In genomic region chr19:13015361-13016231, GRCh38 we compare ENCODE assay signal across 12 cellular contexts. TPM values are rescaled to one million over a fixed set of nuclear protein-coding genes. Genes with fewer than 3 reads are reported as not detected.
A peak's percentile ranks its signal among the peaks of the same experiment; 100 is the strongest.
DNase-seq lines count a peak whose midpoint lies in the region; ATAC-seq lines count a peak whose summit lies in the region.
"Had no signal": no experiment of that assay in that cellular context is flagged by ENCODE, and none has a peak within 500 bp of the region (broad histone marks: within the 10 kb centered on the region; RNA-seq: fewer than 3 reads in every experiment).

No MANE protein-coding gene starts in this region.

- H2AFZ ChIP-seq in ACC112 (ENCODE audit: low read length, unreplicated experiment) = no peak overlapping the region
- no peak overlapping the region for H2AFZ ChIP-seq in trophoblast cell (ENCODE audit: insufficient read depth, low read length, poor library complexity)

- WGBS in esophagus, 2 donors = 40 to 55% methylated on average over 12 of the region's 12 CpGs
- no CpG with 5 or more reads among the region's 12 CpGs for WGBS in trophoblast cell (ENCODE audit: extremely low coverage, insufficient coverage, insufficient read length)

- no peak overlapping the region for H2BK12ac ChIP-seq in trophoblast cell (ENCODE audit: low read length)

- H3K79me1 ChIP-seq in trophoblast cell (ENCODE audit: low read length) = no peaks in the 10 kb centered on the region

- H2BK120ac ChIP-seq in trophoblast cell (ENCODE audit: insufficient read depth, low read length, poor library complexity) = no peak overlapping the region

- no peak overlapping the region for H3K4ac ChIP-seq in trophoblast cell (ENCODE audit: low read depth, low read length)

- H3K27ac ChIP-seq in ACC112 (ENCODE audit: low read depth, low read length) = peak overlapping the region; percentile 37; the same call in 1 of the 2 replicates
- H3K27ac ChIP-seq in esophagus (ENCODE audit: low read depth in 2 of 2, low read length in 1 of 2) = peak overlapping the region; percentile 89 to 93
- no peak overlapping the region for H3K27ac ChIP-seq in trophoblast cell (ENCODE audit: low read depth, low read length)
- H3K27ac ChIP-seq: foreskin keratinocyte had no signal

- H3K36me3 ChIP-seq in ACC112 (ENCODE audit: insufficient read depth, low read length) (no peaks in the 10 kb centered on the region), esophagus (ENCODE audit: control insufficient read depth in 2 of 2, insufficient read depth in 2 of 2, low read length in 1 of 2) (no peaks in the 10 kb centered on the region), trophoblast cell (ENCODE audit: control insufficient read depth in 1 of 2, insufficient read depth in 2 of 2, low read length in 2 of 2) (no peaks in the 10 kb centered on the region)

- H3K9me3 ChIP-seq in esophagus (ENCODE audit: control insufficient read depth in 2 of 2, insufficient read depth in 1 of 2, low read depth in 1 of 2, low read length in 1 of 2) (no peaks in the 10 kb centered on the region), trophoblast cell (ENCODE audit: insufficient read depth, low read depth, low read length) (peaks cover 11% of the 10 kb centered on the region)

- H3K4me3 ChIP-seq in ACC112 (ENCODE audit: low read depth, low read length) = peak overlapping the region; percentile 37; the same call in 1 of the 2 replicates
- H3K4me3 ChIP-seq in Jurkat, Clone E6-1 (ENCODE audit: low read length) = no peak overlapping the region
- H3K4me3 ChIP-seq in esophagus (ENCODE audit: low read depth in 1 of 2, low read length in 2 of 2) = peak overlapping the region in 1 of 2 donors; percentile 41
- H3K4me3 ChIP-seq in trophoblast cell (ENCODE audit: low read depth, low read length) = peak overlapping the region; percentile 28

- H3K14ac ChIP-seq in trophoblast cell (ENCODE audit: low read length) = no peak overlapping the region

- H2AK5ac ChIP-seq in trophoblast cell (ENCODE audit: low read length) = no peak overlapping the region

- H3K4me1 ChIP-seq in ACC112 (ENCODE audit: control insufficient read depth, insufficient read depth, low read length, unreplicated experiment) (peaks cover 41% of the 10 kb centered on the region), esophagus (ENCODE audit: control insufficient read depth in 2 of 2, insufficient read depth in 2 of 2, low read length in 1 of 2) (peaks cover 21 to 27% of the 10 kb centered on the region in 2 donors), trophoblast cell (ENCODE audit: control insufficient read depth in 1 of 2, insufficient read depth in 2 of 2, low read length in 2 of 2) (no peaks in the 10 kb centered on the region)

- peak; percentile 12 for DNase-seq in Jurkat, Clone E6-1 (ENCODE audit: low read depth, low spot score)
- DNase-seq in trophoblast cell = no peak
- no peak for DNase-seq in cerebellar nuclear complex (lab: John Stamatoyannopoulos, UW)
- DNase-seq in stimulated activated CD4-positive, alpha-beta T cell treated with anti-CD3 and anti-CD28 coated beads, Interleukin-4, amount 100 ng/mL, for 1 hour = no peak
- no peak for DNase-seq in NCI-H524 (lab: John Stamatoyannopoulos, UW)
- DNase-seq: activated CD4-positive, alpha-beta T cell treated with anti-CD3 and anti-CD28 coated beads, Interleukin-2, amount 10 ng/mL, durations not matched to agents 7 days and 5 days; foreskin keratinocyte; NCI-H1048; stimulated activated CD4-positive, alpha-beta T cell treated with anti-CD3 and anti-CD28 coated beads, Interleukin-4, amount 100 ng/mL, for 24 hours had no signal

- H4K91ac ChIP-seq in trophoblast cell (ENCODE audit: low read depth, low read length) = no peak overlapping the region

- H3K18ac ChIP-seq in trophoblast cell (ENCODE audit: low read length) = no peak overlapping the region

- no peak overlapping the region for H4K8ac ChIP-seq in trophoblast cell (ENCODE audit: low read depth, low read length)

- no peak overlapping the region for H3K4me2 ChIP-seq in trophoblast cell (ENCODE audit: low read length)

- H3K27me3 ChIP-seq in ACC112 (ENCODE audit: insufficient read depth, low read length) (no peaks in the 10 kb centered on the region), esophagus (ENCODE audit: control insufficient read depth in 1 of 2, insufficient read depth in 2 of 2, low read length in 2 of 2) (no peaks in the 10 kb centered on the region), trophoblast cell (ENCODE audit: insufficient read depth, low read length) (peaks cover 88% of the 10 kb centered on the region)

- H3K79me2 ChIP-seq in ACC112 (ENCODE audit: control insufficient read depth, insufficient read depth, low read length, unreplicated experiment) (peaks cover 78% of the 10 kb centered on the region), trophoblast cell (ENCODE audit: control insufficient read depth, insufficient read depth, low read length, poor library complexity) (no peaks in the 10 kb centered on the region)

- H3K23ac ChIP-seq in trophoblast cell (ENCODE audit: low read length) = peak overlapping the region; percentile 52

- no peak overlapping the region for H2BK5ac ChIP-seq in trophoblast cell (ENCODE audit: low read depth, low read length, poor library complexity)

- no peak for ATAC-seq in HG03432 (IDR thresholded peaks at IDR 0.05; ENCODE audit: unreplicated experiment)
- ATAC-seq: foreskin keratinocyte had no signal

- no peak overlapping the region for H3K9ac ChIP-seq in trophoblast cell (ENCODE audit: low read length)

- H4K12ac ChIP-seq in trophoblast cell (ENCODE audit: low read depth, low read length) = no peak overlapping the region

RNA-seq across cellular contexts. Expression of gene NFIX, which starts 20.3 kb away (rescaled TPM):
- polyA plus RNA-seq in Jurkat, Clone E6-1 (2012; ENCODE audit: insufficient read depth, insufficient read length) = 10.8 TPM
- 10 to 100 TPM; 26.9 to 38.5 TPM for polyA plus RNA-seq in esophagus
- 0.03 and 0.04 TPM in 2 replicates for polyA plus RNA-seq in trophoblast cell (2013)

RNA-seq across cellular contexts. Expression of gene DAND5, which starts 46.2 kb away (rescaled TPM):
- polyA plus RNA-seq in Jurkat, Clone E6-1 (2012; ENCODE audit: insufficient read depth, insufficient read length) = not detected
- polyA plus RNA-seq in esophagus = not detected
- polyA plus RNA-seq in trophoblast cell (2013) = 0.03 TPM in 2 replicates

RNA-seq across cellular contexts. Expression of gene GADD45GIP1, which starts 58.6 kb away (rescaled TPM):
- polyA plus RNA-seq in Jurkat, Clone E6-1 (2012; ENCODE audit: insufficient read depth, insufficient read length) = 119 TPM
- 10 to 100 TPM; 53.7 to 57.0 TPM for polyA plus RNA-seq in esophagus
- 35.0 and 36.2 TPM in 2 replicates for polyA plus RNA-seq in trophoblast cell (2013)
